12 cellular contexts compared by ENCODE assay signal in genomic region chr2:37643102-37644078, GRCh38. TPM values are rescaled to one million over a fixed set of nuclear protein-coding genes. Genes with fewer than 3 reads are reported as not detected.
DNase-seq lines count a peak whose midpoint lies in the region; ATAC-seq and TF ChIP-seq lines count a peak whose summit lies in the region.
"Had no signal": no experiment of that assay in that cellular context is flagged by ENCODE, and none has a peak within 500 bp of the region (broad histone marks: within the 10 kb centered on the region; RNA-seq: fewer than 3 reads in every experiment).

No MANE protein-coding gene starts in this region.

- no peak overlapping the region for H3K56ac ChIP-seq in IMR-90 (ENCODE audit: extremely low read depth, insufficient read depth, low read length)

- no peak overlapping the region for H2AFZ ChIP-seq in IMR-90 (replicated peaks; ENCODE audit: low read length, poor library complexity)
- H2AFZ ChIP-seq in osteoblast (ENCODE audit: low read length) = no peak overlapping the region

- peaks cover 80 to 82% of the 10 kb centered on the region in 2 donors for H3K36me3 Mint-ChIP-seq in CD4-positive, alpha-beta memory T cell
- peaks cover 77% of the 10 kb centered on the region for H3K36me3 Mint-ChIP-seq in activated naive CD8-positive, alpha-beta T cell treated with anti-CD3 and anti-CD28 coated beads for 36 hours

- peak overlapping the region; percentile 24; the same call in 1 of the 3 replicates for H2BK15ac ChIP-seq in IMR-90 (ENCODE audit: low read depth, low read length)

- no peak overlapping the region for H3K9ac ChIP-seq in IMR-90 (ENCODE audit: low read depth, low read length)

- no peak overlapping the region for H2BK120ac ChIP-seq in IMR-90 (ENCODE audit: low read depth, low read length)

- H3K27ac ChIP-seq in CD4-positive, alpha-beta memory T cell (ENCODE audit: low read depth, low read length) = no peak overlapping the region
- H3K27ac ChIP-seq in IMR-90 (ENCODE audit: insufficient read depth, low read length) = no peak overlapping the region
- H3K27ac ChIP-seq in osteoblast (ENCODE audit: low read depth, low read length) = peak overlapping the region; percentile 88

- peaks cover 82% of the 10 kb centered on the region for H3K4me1 ChIP-seq in CD4-positive, alpha-beta memory T cell (ENCODE audit: insufficient read depth, low read length)
- peaks cover 26% of the 10 kb centered on the region for H3K4me1 ChIP-seq in IMR-90 (ENCODE audit: control insufficient read depth, insufficient read depth, low read length)
- peaks cover 69% of the 10 kb centered on the region for H3K4me1 ChIP-seq in osteoblast (ENCODE audit: insufficient read depth, low read length)

- H3K27me3 Mint-ChIP-seq in CD4-positive, alpha-beta memory T cell = no peaks in the 10 kb centered on the region
- H3K27me3 Mint-ChIP-seq in activated naive CD8-positive, alpha-beta T cell treated with anti-CD3 and anti-CD28 coated beads for 36 hours = no peaks in the 10 kb centered on the region

- peaks cover 27 to 71% of the 10 kb centered on the region in 2 experiments for H3K79me1 ChIP-seq in IMR-90 (ENCODE audit: low read depth in 1 of 2, low read length in 2 of 2)

- no peak overlapping the region for H2BK20ac ChIP-seq in IMR-90 (ENCODE audit: low read depth, low read length)

- no peak overlapping the region for H3K4me3 ChIP-seq in CD4-positive, alpha-beta memory T cell (ENCODE audit: low read length in 2 of 2)
- H3K4me3 ChIP-seq in IMR-90 (ENCODE audit: insufficient read depth, low read depth, low read length) (no peak overlapping the region), osteoblast (ENCODE audit: insufficient read depth, low read length) (no peak overlapping the region)
- H3K4me3 ChIP-seq: esophagus squamous epithelium had no signal

- dilution Hi-C loops in IMR-90 (cut with HindIII; ENCODE audit: low sequenced_read_pairs, unreplicated experiment) = no loop called here

- H3K9me3 Mint-ChIP-seq in CD4-positive, alpha-beta memory T cell = peaks cover 0 to 5% (median 0%) of the 10 kb centered on the region in 8 donors
- H3K9me3 Mint-ChIP-seq in activated naive CD8-positive, alpha-beta T cell treated with anti-CD3 and anti-CD28 coated beads for 36 hours = peaks cover 16% of the 10 kb centered on the region

- in situ Hi-C loops in IMR-90 (cut with MboI; ENCODE audit: low sequenced_read_pairs) = no loop called here

- H4K91ac ChIP-seq in IMR-90 (ENCODE audit: insufficient read depth, low read depth, low read length) = no peak overlapping the region

- BruUV-seq in IMR-90 (replicated peaks; lab: Mats Ljungman, UMichigan) = no TSS peak

- H3K4me1 Mint-ChIP-seq in CD4-positive, alpha-beta memory T cell = peaks cover 65 to 93% (median 80%) of the 10 kb centered on the region in 4 donors
- peaks cover 65% of the 10 kb centered on the region for H3K4me1 Mint-ChIP-seq in activated naive CD8-positive, alpha-beta T cell treated with anti-CD3 and anti-CD28 coated beads for 36 hours

- peaks cover 11% of the 10 kb centered on the region for H3K36me3 ChIP-seq in CD4-positive, alpha-beta memory T cell (ENCODE audit: insufficient read depth, low read length)
- H3K36me3 ChIP-seq in IMR-90 (ENCODE audit: control insufficient read depth, insufficient read depth, low read length) (peaks cover 48% of the 10 kb centered on the region), osteoblast (ENCODE audit: insufficient read depth, low read length) (peaks cover 66% of the 10 kb centered on the region)

- H2BK5ac ChIP-seq in IMR-90 (ENCODE audit: low read depth, low read length, poor library complexity, severe bottlenecking) = peak overlapping the region; percentile 89

- no peak overlapping the region for H2AK9ac ChIP-seq in IMR-90 (replicated peaks; ENCODE audit: low read depth, low read length, poor library complexity)

- peak overlapping the region; percentile 33 to 89 (median 86) for H3K27ac Mint-ChIP-seq in CD4-positive, alpha-beta memory T cell
- peak overlapping the region; percentile 43 for H3K27ac Mint-ChIP-seq in activated naive CD8-positive, alpha-beta T cell treated with anti-CD3 and anti-CD28 coated beads for 36 hours
- H3K27ac Mint-ChIP-seq: T-helper 2 cell treated with Interferon-gamma antibody and Interleukin-4, amounts not matched to agents 5 μg/mL and 100 μg/mL, for 36 hours had no signal

- H4K8ac ChIP-seq in IMR-90 (ENCODE audit: low read depth in 2 of 2, low read length in 2 of 2) = peak overlapping the region in 1 of 2 experiments; percentile 19; a peak in 1 of 4 replicates

- TF ChIP-seq CTCF in IMR-90 (conservative IDR thresholded peaks at IDR 0.05; ENCODE audit: low read depth, low read length) (no peak), osteoblast (IDR thresholded peaks at IDR 0.05; ENCODE audit: extremely low read depth, low read depth, low read length) (no peak)

- H4K20me1 ChIP-seq in IMR-90 (ENCODE audit: insufficient read depth, low read length) (peaks cover 73% of the 10 kb centered on the region), osteoblast (ENCODE audit: insufficient read depth, low read length) (peaks cover 24% of the 10 kb centered on the region)

- no peak overlapping the region for H3K23ac ChIP-seq in IMR-90 (ENCODE audit: low read depth, low read length)

- no peaks in the 10 kb centered on the region for H3K9me3 ChIP-seq in CD4-positive, alpha-beta memory T cell (ENCODE audit: control insufficient read depth in 1 of 2, low read length in 2 of 2)
- H3K9me3 ChIP-seq in IMR-90 (ENCODE audit: control insufficient read depth, insufficient read depth, low read length) (no peaks in the 10 kb centered on the region; the same call in 1 of the 2 replicates), osteoblast (ENCODE audit: low read depth, low read length) (no peaks in the 10 kb centered on the region)
- H3K9me3 ChIP-seq: esophagus squamous epithelium had no signal

- no peak overlapping the region for H4K5ac ChIP-seq in IMR-90 (ENCODE audit: low read depth, low read length)

- H3K9me1 ChIP-seq in IMR-90 (ENCODE audit: insufficient read depth, low read length) = peaks cover 32% of the 10 kb centered on the region

- H3K4ac ChIP-seq in IMR-90 (ENCODE audit: low read depth, low read length) = no peak overlapping the region

- POLR2A ChIA-PET in CD4-positive, alpha-beta memory T cell (lab: Charles Lee; ENCODE audit: partially characterized antibody) = interaction anchor here (0.6 to 8.3 kb wide), 21 partner anchors 9 to 338 kb away, joined by 3 to 129 read pairs (median 4); no protein-coding TSS in a partner anchor
- POLR2A ChIA-PET in IMR-90 (lab: Charles Lee; ENCODE audit: unreplicated experiment) = interaction anchor here (0.6 kb wide), 3 partner anchors 186 to 605 kb away, joined by 3 read pairs; no protein-coding TSS in a partner anchor

- H3K27me3 ChIP-seq in CD4-positive, alpha-beta memory T cell (ENCODE audit: insufficient read depth, low read length) = no peaks in the 10 kb centered on the region
- H3K27me3 ChIP-seq in IMR-90 (ENCODE audit: control insufficient read depth, insufficient read depth, low read length) = no peaks in the 10 kb centered on the region
- H3K27me3 ChIP-seq in osteoblast (ENCODE audit: insufficient read depth, low read length) = no peaks in the 10 kb centered on the region
- H3K27me3 ChIP-seq: esophagus squamous epithelium had no signal

- no peak for TF ChIP-seq RAD21 in IMR-90 (IDR thresholded peaks at IDR 0.05; ENCODE audit: low read length)

- peaks cover 65% of the 10 kb centered on the region for H3K79me2 ChIP-seq in osteoblast (ENCODE audit: insufficient read depth, low read length)

- ATAC-seq in IMR-90 (ENCODE audit: low read depth) = no peak
- ATAC-seq in HG03135 (IDR thresholded peaks at IDR 0.05; ENCODE audit: unreplicated experiment) = no peak
- ATAC-seq: Panc1 had no signal

- H3K18ac ChIP-seq in IMR-90 (ENCODE audit: low read depth, low read length) = no peak overlapping the region

- no CpG with 5 or more reads among the region's 10 CpGs for WGBS in IMR-90 (ENCODE audit: extremely low coverage in 2 of 2, insufficient read length in 1 of 2), 2 experiments

- H2AK5ac ChIP-seq in IMR-90 (ENCODE audit: low read depth, low read length) = peak overlapping the region; percentile 6; the same call in 1 of the 2 replicates

- DNase-seq in CD4-positive, alpha-beta memory T cell = peak in 1 of 5 donors; percentile 43
- DNase-seq in IMR-90 (no peak), osteoblast (ENCODE audit: insufficient read length, low spot score, missing footprints) (no peak), NCI-H1092 treated with DMSO at 0.1 percent for 48 hours (lab: John Stamatoyannopoulos, UW) (no peak), dedifferentiated amniotic fluid mesenchymal stem cell (ENCODE audit: extremely low spot score) (no peak)
- no peak for DNase-seq in activated naive CD8-positive, alpha-beta T cell treated with anti-CD3 and anti-CD28 coated beads for 36 hours
- DNase-seq: activated CD8-positive, alpha-beta memory T cell treated with anti-CD3 and anti-CD28 coated beads, Interleukin-2, amount 50 U/mL, for 48 hours; esophagus squamous epithelium; NCI-H1092 had no signal

- H3K14ac ChIP-seq in IMR-90 (replicated peaks; ENCODE audit: low read depth, low read length) = 0 out of 2 replicates have a peak overlapping the region, but pooled peaks have one; percentile 45

- intact Hi-C loops in CD4-positive, alpha-beta memory T cell (cut with micrococcal nuclease) = loop anchor here (2.0 to 10.0 kb wide), 2 partner anchors 13 to 191 kb away; no protein-coding TSS in a partner anchor
- intact Hi-C loops in IMR-90 (cut with micrococcal nuclease) = no loop called here

- no peak for TF ChIP-seq POLR2A in IMR-90 (IDR thresholded peaks at IDR 0.05; ENCODE audit: low read depth, low read length)

- H3K4me2 ChIP-seq in IMR-90 (ENCODE audit: low read depth, low read length) (no peak overlapping the region), osteoblast (ENCODE audit: insufficient read depth, low read length) (no peak overlapping the region)

- H3K4me3 Mint-ChIP-seq in CD4-positive, alpha-beta memory T cell = peak overlapping the region in 6 of 8 donors; percentile 38 to 79 (median 55)
- no peak overlapping the region for H3K4me3 Mint-ChIP-seq in activated naive CD8-positive, alpha-beta T cell treated with anti-CD3 and anti-CD28 coated beads for 36 hours
- H3K4me3 Mint-ChIP-seq: T-helper 2 cell treated with Interferon-gamma antibody and Interleukin-4, amounts not matched to agents 5 μg/mL and 100 μg/mL, for 36 hours had no signal

- CTCF ChIA-PET in CD4-positive, alpha-beta memory T cell (lab: Charles Lee; ENCODE audit: partially characterized antibody) = interaction anchor here (0.5 to 4.5 kb wide), 11 partner anchors 9 to 247 kb away, joined by 3 to 14 read pairs (median 3); partner anchors contain the start of gene CDC42EP3
- CTCF ChIA-PET in IMR-90 (lab: Yijun Ruan, JAX) = interaction anchor here (0.6 to 0.7 kb wide), 3 partner anchors 140 to 323 kb away, joined by 3 to 5 read pairs (median 3); no protein-coding TSS in a partner anchor

RNA-seq across cellular contexts. Expression of gene CDC42EP3, which starts 28.1 kb away (rescaled TPM):
- total RNA-seq in CD4-positive, alpha-beta memory T cell = 10 to 100 TPM; 56.1 to 60.9 TPM
- polyA plus RNA-seq in CD4-positive, alpha-beta memory T cell = 100 to 1,000 TPM in 1 of 2 donors, 10 to 100 TPM in 1; 59.3 to 107 TPM
- total RNA-seq in IMR-90 (2012; rRNA removed) (152 and 167 TPM in 2 replicates), osteoblast (121 and 136 TPM in 2 replicates)
- 177 and 193 TPM in 2 replicates for polyA plus RNA-seq in IMR-90 (2012; rRNA removed)
- polyA plus RNA-seq in IMR-90 (2012; cell fraction: cytosol; rRNA removed) = 71.7 and 119 TPM in 2 replicates
- polyA plus RNA-seq in IMR-90 (2012; cell fraction: nucleus; rRNA removed; ENCODE audit: low replicate concordance) = 63.1 and 123 TPM in 2 replicates
- 10 to 100 TPM; 18.6 to 22.2 TPM for total RNA-seq in activated naive CD8-positive, alpha-beta T cell treated with anti-CD3 and anti-CD28 coated beads for 36 hours
